Comparison of ENCODE assay signal across 8 cellular contexts in the genomic region with DNA sequence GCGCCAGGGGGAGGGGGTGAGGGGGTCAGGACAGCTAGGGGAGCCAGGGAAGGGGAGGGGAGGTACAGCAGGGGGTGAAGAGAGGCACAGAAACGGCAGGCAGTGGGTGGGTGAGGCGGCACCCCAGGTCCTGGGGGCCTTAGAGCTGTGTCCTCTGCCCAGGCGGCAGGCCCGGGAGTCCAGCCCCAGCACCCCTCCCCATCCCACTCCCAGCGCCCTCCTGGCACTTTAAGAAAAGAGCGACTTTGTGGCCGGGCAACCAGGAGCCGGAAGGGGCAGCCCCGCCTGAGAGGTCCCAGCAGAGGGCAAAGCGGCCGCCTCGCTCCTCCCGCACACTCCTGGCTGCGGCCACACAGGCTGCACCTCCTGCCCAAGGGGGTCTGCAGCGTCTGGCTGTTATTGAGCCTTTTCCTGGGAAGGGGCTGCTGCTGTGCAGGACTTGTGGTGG. TPM values are rescaled to one million over a fixed set of nuclear protein-coding genes. Genes with fewer than 3 reads are reported as not detected.
DNase-seq lines count a peak whose midpoint lies in the region; ATAC-seq and TF ChIP-seq lines count a peak whose summit lies in the region.

No MANE protein-coding gene starts in this region.

- H3K4me2 ChIP-seq in PC-3 (ENCODE audit: low read length) (peak overlapping the region; percentile 90), neural progenitor cell (peak overlapping the region; percentile 100)

- H3K27me3 ChIP-seq in PC-3 (ENCODE audit: low read length) (no peaks in the 10 kb centered on the region), esophagus squamous epithelium (peaks cover 0 to 11% (median 0%) of the 10 kb centered on the region in 4 donors), neural progenitor cell (peaks cover 19% of the 10 kb centered on the region)

- ATAC-seq in PC-3 = peak; percentile 53
- no peak for ATAC-seq in naive thymus-derived CD8-positive, alpha-beta T cell

- TF ChIP-seq POLR2A in esophagus squamous epithelium (IDR thresholded peaks at IDR 0.05) = no peak

- H3K27ac ChIP-seq in PC-3 (ENCODE audit: low read length) (peak overlapping the region; percentile 79), esophagus squamous epithelium (peak overlapping the region; percentile 41 to 81 (median 72)), neural progenitor cell (no peak overlapping the region)

- H3K9ac ChIP-seq in PC-3 (ENCODE audit: low read length) (peak overlapping the region; percentile 48), neural progenitor cell (no peak overlapping the region)

- no peak overlapping the region for H3K27ac Mint-ChIP-seq in neural progenitor cell
- H3K27ac Mint-ChIP-seq in activated naive CD4-positive, alpha-beta T cell treated with anti-CD3 and anti-CD28 coated beads, Interleukin-2, amount 10 ng/mL, durations not matched to agents 7 days and 5 days = no peak overlapping the region
- no peak overlapping the region for H3K27ac Mint-ChIP-seq in naive thymus-derived CD8-positive, alpha-beta T cell

- H3K4me3 ChIP-seq in PC-3 (ENCODE audit: low read length) (peak overlapping the region; percentile 82), esophagus squamous epithelium (peak overlapping the region in 3 of 4 donors; percentile 42 to 63 (median 55)), neural progenitor cell (peak overlapping the region; percentile 90)

- no TSS peak for BruUV-seq in PC-3 (replicated peaks; lab: Mats Ljungman, UMichigan)

- H3K9me3 Mint-ChIP-seq in neural progenitor cell = no peaks in the 10 kb centered on the region
- no peaks in the 10 kb centered on the region for H3K9me3 Mint-ChIP-seq in activated naive CD4-positive, alpha-beta T cell treated with anti-CD3 and anti-CD28 coated beads, Interleukin-2, amount 10 ng/mL, durations not matched to agents 7 days and 5 days
- H3K9me3 Mint-ChIP-seq in naive thymus-derived CD8-positive, alpha-beta T cell = no peaks in the 10 kb centered on the region

- CTCF ChIA-PET in PC-3 (lab: Charles Lee) = no interaction called here
- CTCF ChIA-PET in activated naive CD4-positive, alpha-beta T cell treated with anti-CD3 and anti-CD28 coated beads, Interleukin-2, amount 10 ng/mL, durations not matched to agents 7 days and 5 days (lab: Charles Lee) = no interaction called here

- H3K79me2 ChIP-seq in PC-3 (ENCODE audit: low read length) = peaks cover 9% of the 10 kb centered on the region; the same call in 1 of the 2 replicates
- H3K79me2 ChIP-seq in neural progenitor cell (ENCODE audit: low read depth) = no peaks in the 10 kb centered on the region

- H3K36me3 ChIP-seq in PC-3 (ENCODE audit: low read depth, low read length) (no peaks in the 10 kb centered on the region), esophagus squamous epithelium (peaks cover 0 to 27% (median 0%) of the 10 kb centered on the region in 3 donors), neural progenitor cell (no peaks in the 10 kb centered on the region)

- peaks cover 23% of the 10 kb centered on the region for H3K4me1 Mint-ChIP-seq in neural progenitor cell
- H3K4me1 Mint-ChIP-seq in activated naive CD4-positive, alpha-beta T cell treated with anti-CD3 and anti-CD28 coated beads, Interleukin-2, amount 10 ng/mL, durations not matched to agents 7 days and 5 days = peaks cover 8% of the 10 kb centered on the region
- H3K4me1 Mint-ChIP-seq in naive thymus-derived CD8-positive, alpha-beta T cell = peaks cover 6 to 29% (median 24%) of the 10 kb centered on the region in 4 donors

- WGBS in esophagus squamous epithelium, 2 donors = 27 to 29% methylated on average over 6 to 15 of the region's 16 CpGs

- DNase-seq in AG08396 (ENCODE audit: low spot score) = peak; percentile 70
- peak; percentile 33 for DNase-seq in PC-3
- DNase-seq in esophagus squamous epithelium (lab: John Stamatoyannopoulos, UW) = no peak
- DNase-seq in neural progenitor cell (ENCODE audit: low spot score) = peak; percentile 60
- DNase-seq in activated CD4-positive, alpha-beta T cell treated with anti-CD3 and anti-CD28 coated beads for 4 hours = no peak
- DNase-seq in NCI-H345 (lab: John Stamatoyannopoulos, UW) = no peak
- DNase-seq in activated naive CD4-positive, alpha-beta T cell treated with anti-CD3 and anti-CD28 coated beads, Interleukin-2, amount 10 ng/mL, durations not matched to agents 7 days and 5 days = no peak
- no peak for DNase-seq in naive thymus-derived CD8-positive, alpha-beta T cell

- H3K4me1 ChIP-seq in PC-3 (ENCODE audit: insufficient read depth, low read length) = peaks cover 17% of the 10 kb centered on the region
- peaks cover 34 to 87% (median 35%) of the 10 kb centered on the region in 3 donors for H3K4me1 ChIP-seq in esophagus squamous epithelium
- peaks cover 43% of the 10 kb centered on the region for H3K4me1 ChIP-seq in neural progenitor cell

- no peaks in the 10 kb centered on the region for H3K9me3 ChIP-seq in PC-3 (ENCODE audit: low read length)
- H3K9me3 ChIP-seq in esophagus squamous epithelium = no peaks in the 10 kb centered on the region
- no peaks in the 10 kb centered on the region for H3K9me3 ChIP-seq in neural progenitor cell (ENCODE audit: low read depth)

- H2AFZ ChIP-seq in PC-3 (ENCODE audit: low read length) = peak overlapping the region; percentile 61
- H2AFZ ChIP-seq in neural progenitor cell (replicated peaks) = no peak overlapping the region

- no peaks in the 10 kb centered on the region for H4K20me1 ChIP-seq in PC-3 (ENCODE audit: low read length)
- peaks cover 38% of the 10 kb centered on the region for H4K20me1 ChIP-seq in neural progenitor cell (ENCODE audit: low read depth)

- POLR2A ChIA-PET in PC-3 (lab: Charles Lee; ENCODE audit: unreplicated experiment) = interaction anchor here (0.6 kb wide), 1 partner anchor 91 kb away, joined by 7 read pairs; the partner anchor contains the start of gene UBAC1
- POLR2A ChIA-PET in naive thymus-derived CD8-positive, alpha-beta T cell (lab: Charles Lee) = interaction anchor here (1.1 kb wide), 1 partner anchor 86 kb away, joined by 3 read pairs; no protein-coding TSS in a partner anchor

- peaks cover 6% of the 10 kb centered on the region for H3K27me3 Mint-ChIP-seq in neural progenitor cell (ENCODE audit: insufficient read depth, low read depth)
- H3K27me3 Mint-ChIP-seq in activated naive CD4-positive, alpha-beta T cell treated with anti-CD3 and anti-CD28 coated beads, Interleukin-2, amount 10 ng/mL, durations not matched to agents 7 days and 5 days = peaks cover 58% of the 10 kb centered on the region
- H3K27me3 Mint-ChIP-seq in naive thymus-derived CD8-positive, alpha-beta T cell = peaks cover 3 to 21% (median 7%) of the 10 kb centered on the region in 5 donors

- H3K36me3 Mint-ChIP-seq in neural progenitor cell = no peaks in the 10 kb centered on the region
- H3K36me3 Mint-ChIP-seq in activated naive CD4-positive, alpha-beta T cell treated with anti-CD3 and anti-CD28 coated beads, Interleukin-2, amount 10 ng/mL, durations not matched to agents 7 days and 5 days = no peaks in the 10 kb centered on the region
- peaks cover 0 to 11% (median 5%) of the 10 kb centered on the region in 3 donors for H3K36me3 Mint-ChIP-seq in naive thymus-derived CD8-positive, alpha-beta T cell

- H3F3A ChIP-seq in PC-3 (ENCODE audit: low read length, unreplicated experiment) (no peaks in the 10 kb centered on the region), neural progenitor cell (ENCODE audit: low read depth) (peaks cover 28% of the 10 kb centered on the region)

- TF ChIP-seq CTCF in PC-3 (conservative IDR thresholded peaks at IDR 0.05; ENCODE audit: low read depth, low read length) = no peak
- no peak for TF ChIP-seq CTCF in esophagus squamous epithelium (IDR thresholded peaks at IDR 0.05)
- no peak for TF ChIP-seq CTCF in neural progenitor cell (IDR thresholded peaks at IDR 0.05)

- intact Hi-C loops in PC-3 (cut with micrococcal nuclease) (loop anchor here (1.0 to 2.0 kb wide), 2 partner anchors 60 to 91 kb away; partner anchors contain the start of gene UBAC1), esophagus squamous epithelium (cut with DNase I) (no loop called here)

- H3K4me3 Mint-ChIP-seq in neural progenitor cell = peak overlapping the region; percentile 84
- H3K4me3 Mint-ChIP-seq in activated naive CD4-positive, alpha-beta T cell treated with anti-CD3 and anti-CD28 coated beads, Interleukin-2, amount 10 ng/mL, durations not matched to agents 7 days and 5 days = no peak overlapping the region
- peak overlapping the region in 4 of 10 donors; percentile 71 to 85 (median 82) for H3K4me3 Mint-ChIP-seq in naive thymus-derived CD8-positive, alpha-beta T cell

- H3K9me2 ChIP-seq in PC-3 (replicated peaks; ENCODE audit: low read length) = no peaks in the 10 kb centered on the region

RNA-seq across cellular contexts. Expression of gene NACC2, which starts 42.6 kb away (rescaled TPM):
- total RNA-seq in PC-3 (2014; rRNA removed) (12.3 and 16.5 TPM in 2 replicates), esophagus squamous epithelium (10 to 100 TPM; 10.4 to 21.6 (median 12.8) TPM), neural progenitor cell (ENCODE audit: low replicate concordance) (4.5 and 9.1 TPM in 2 replicates)
- total RNA-seq in naive thymus-derived CD8-positive, alpha-beta T cell = 10 to 100 TPM in 1 of 2 experiments, 1 to 10 TPM in 1; 9.5 to 10.4 TPM
- 1 to 10 TPM; 1.0 to 1.3 (median 1.3) TPM for polyA plus RNA-seq in naive thymus-derived CD8-positive, alpha-beta T cell

Comparison
In these comparisons a context has a peak if more than half of its experiments do, and no peak if none do; other contexts are left out.
1. DNase-seq: peak in AG08396 (single experiment), PC-3 (single experiment) and neural progenitor cell (single experiment); none in esophagus squamous epithelium (single experiment), activated CD4-positive, alpha-beta T cell treated with anti-CD3 and anti-CD28 coated beads for 4 hours (0 of 2), NCI-H345 (single experiment), activated naive CD4-positive, alpha-beta T cell treated with anti-CD3 and anti-CD28 coated beads, Interleukin-2, amount 10 ng/mL, durations not matched to agents 7 days and 5 days (single experiment) and naive thymus-derived CD8-positive, alpha-beta T cell (0 of 10).
2. Peak in every context shown above with its lines, with median percentiles within 50 percentile points of each other: H3K4me3 ChIP-seq.